29 cellular contexts compared by ENCODE assay signal in genomic region chrX:134010690-134011089, GRCh38. TPM values are rescaled to one million over a fixed set of nuclear protein-coding genes. Genes with fewer than 3 reads are reported as not detected.
"Had no signal": no experiment of that assay in that cellular context is flagged by ENCODE, and none has a peak within 500 bp of the region (broad histone marks: within the 10 kb centered on the region; RNA-seq: fewer than 3 reads in every experiment).

No MANE protein-coding gene starts in this region.

- H3K4me1 ChIP-seq: ascending aorta, colonic mucosa, Peyer's patch, SJSA1 had no signal

- H3K4me3 ChIP-seq: ascending aorta, cardiac muscle cell, colonic mucosa, MG63, Peyer's patch, SJSA1 had no signal

- H3K27me3 ChIP-seq: ascending aorta, cardiac muscle cell, colonic mucosa, MG63, Peyer's patch, SJSA1 had no signal

- H3K9me3 ChIP-seq: ascending aorta, colonic mucosa, MG63, Peyer's patch, SJSA1, SK-N-SH had no signal

- DNase-seq: activated CD4-positive, alpha-beta T cell treated with anti-CD3 and anti-CD28 coated beads, Interleukin-2, amount 10 ng/mL, durations not matched to agents 24 days and 14 days; activated CD4-positive, alpha-beta T cell treated with anti-CD3 and anti-CD28 coated beads, Interleukin-2, amount 50 U/mL, for 48 hours; activated CD8-positive, alpha-beta T cell treated with anti-CD3 and anti-CD28 coated beads, Interleukin-2, amount 10 ng/mL, durations not matched to agents 7 days and 5 days; activated gamma-delta T cell; activated naive CD4-positive, alpha-beta T cell treated with Interleukin-2 at 50 U/mL for 16 hours; activated naive CD8-positive, alpha-beta T cell treated with anti-CD3 and anti-CD28 coated beads, Interleukin-2, amount 10 ng/mL, durations not matched to agents 7 days and 5 days; activated T-cell treated with anti-CD3 and anti-CD28 coated beads, Interleukin-2, amount 50 U/mL, for 24 hours; amygdala; colonic mucosa; Karpas-422; MG63; NCI-H1048; NCI-H1436; NCI-H1694; NCI-H1930; NCI-H2081 treated with DMSO at 0.1 percent for 48 hours; NCI-H2171; NCI-H226; NCI-H446 treated with DMSO at 0.1 percent for 48 hours; NCI-H524; NCI-H774; PC-3; Peyer's patch; RPMI8226; SHP77 treated with DMSO at 0.1 percent for 48 hours; SK-N-SH had no signal

- ATAC-seq: activated CD8-positive, alpha-beta T cell treated with anti-CD3 and anti-CD28 coated beads, Interleukin-2, amount 10 ng/mL, durations not matched to agents 7 days and 5 days; PC-3 had no signal

- H3K36me3 ChIP-seq: ascending aorta, cardiac muscle cell, colonic mucosa, MG63, Peyer's patch, SJSA1 had no signal

- H3K27ac ChIP-seq: ascending aorta, cardiac muscle cell, colonic mucosa, Peyer's patch, SJSA1 had no signal

RNA-seq across cellular contexts. Expression of gene GPC3, which starts 25.3 kb away (rescaled TPM):
- total RNA-seq: PC-3 had no signal
